ENCODE assay signal across 10 cellular contexts in the genomic region with DNA sequence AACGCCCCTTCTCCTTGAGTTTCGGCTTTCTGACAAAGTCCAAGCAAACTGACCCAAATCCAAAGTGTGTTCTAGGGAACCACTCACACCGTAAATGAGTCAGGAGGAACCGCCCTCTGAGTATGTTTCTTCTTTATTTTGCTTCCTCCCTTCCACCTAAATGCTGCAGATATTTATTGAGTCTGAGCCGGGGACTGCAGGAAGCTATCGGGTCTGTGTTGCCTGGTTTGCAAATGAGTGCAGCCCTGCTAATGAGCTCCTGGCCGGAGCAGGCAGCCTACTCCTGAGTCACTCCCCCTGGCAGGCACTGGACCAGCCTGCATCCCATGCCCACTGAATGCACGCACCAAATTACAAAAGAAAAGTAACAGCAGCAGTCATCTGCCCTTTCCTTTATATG.
DNase-seq lines count a peak whose midpoint lies in the region; ATAC-seq, FAIRE-seq and TF ChIP-seq lines count a peak whose summit lies in the region.
"Had no signal": no experiment of that assay in that cellular context is flagged by ENCODE, and none has a peak within 500 bp of the region (broad histone marks: within the 10 kb centered on the region; RNA-seq: fewer than 3 reads in every experiment).

No MANE protein-coding gene starts in this region.

- H3K9me3 ChIP-seq in right lobe of liver = no peaks in the 10 kb centered on the region
- H3K9me3 ChIP-seq in HepG2 (ENCODE audit: low read length) = no peaks in the 10 kb centered on the region
- H3K9me3 ChIP-seq in H1 (ENCODE audit: insufficient read depth in 2 of 2, low read depth in 1 of 2, low read length in 1 of 2) = no peaks in the 10 kb centered on the region
- no peaks in the 10 kb centered on the region for H3K9me3 ChIP-seq in mucosa of descending colon
- H3K9me3 ChIP-seq in upper lobe of right lung = no peaks in the 10 kb centered on the region

- no peak overlapping the region for H3K4ac ChIP-seq in H1 (replicated peaks; ENCODE audit: insufficient read length, low read depth, low read length)

- no peak overlapping the region for H2AFZ ChIP-seq in HepG2 (ENCODE audit: low read length)
- H2AFZ ChIP-seq in H1 (ENCODE audit: low read length) = no peak overlapping the region

- no peak overlapping the region for H3K4me3 ChIP-seq in right lobe of liver
- no peak overlapping the region for H3K4me3 ChIP-seq in HepG2 (replicated peaks in 1 of 3; ENCODE audit: insufficient read depth in 1 of 3, low read depth in 2 of 3, low read length in 3 of 3)
- H3K4me3 ChIP-seq in H1 (ENCODE audit: extremely low read depth in 1 of 4, insufficient read depth in 2 of 4, low read depth in 3 of 4, low read length in 4 of 4) = no peak overlapping the region
- no peak overlapping the region for H3K4me3 ChIP-seq in mucosa of descending colon
- no peak overlapping the region for H3K4me3 ChIP-seq in upper lobe of right lung
- no peak overlapping the region for H3K4me3 ChIP-seq in lower leg skin (ENCODE audit: low read depth, poor library complexity, severe bottlenecking)

- H3K79me1 ChIP-seq in H1 (ENCODE audit: low read depth, low read length) = peaks cover 13% of the 10 kb centered on the region

- no peak overlapping the region for H3K23ac ChIP-seq in H1 (ENCODE audit: insufficient read length)

- H3K18ac ChIP-seq in H1 (ENCODE audit: extremely low read depth, low read length) = no peak overlapping the region

- H2BK20ac ChIP-seq in H1 (ENCODE audit: low read length) = no peak overlapping the region

- no peak overlapping the region for H2BK120ac ChIP-seq in H1 (replicated peaks; ENCODE audit: low read depth, low read length)

- no peaks in the 10 kb centered on the region for H3K27me3 ChIP-seq in right lobe of liver
- peaks cover 0 to 28% of the 10 kb centered on the region in 2 experiments; a peak in 3 of 5 replicates for H3K27me3 ChIP-seq in HepG2 (ENCODE audit: control insufficient read depth in 1 of 2, insufficient read depth in 2 of 2, low read length in 2 of 2)
- H3K27me3 ChIP-seq in H1 (replicated peaks in 1 of 4; ENCODE audit: control insufficient read depth in 3 of 4, extremely low read depth in 1 of 4, insufficient read depth in 3 of 4, low read length in 3 of 4) = no peaks in the 10 kb centered on the region
- no peaks in the 10 kb centered on the region for H3K27me3 ChIP-seq in upper lobe of right lung

- ATAC-seq in right lobe of liver (peak; percentile 27 to 50 (median 32)), HepG2 (no peak), mucosa of descending colon (peak; percentile 42), upper lobe of right lung (peak; percentile 61), HG03521 (IDR thresholded peaks at IDR 0.05; ENCODE audit: unreplicated experiment) (no peak), HG02852 (IDR thresholded peaks at IDR 0.05; ENCODE audit: unreplicated experiment) (no peak)

- intact Hi-C loops in right lobe of liver (cut with DNase I) (no loop called here), HepG2 (cut with micrococcal nuclease; ENCODE audit: unreplicated experiment) (no loop called here), mucosa of descending colon (cut with DNase I, micrococcal nuclease) (no loop called here), upper lobe of right lung (cut with DNase I) (no loop called here), lower leg skin (cut with DNase I; ENCODE audit: low total_unique reads) (no loop called here)

- TF ChIP-seq CTCF in right lobe of liver (IDR thresholded peaks at IDR 0.05) (no peak), HepG2 (CRISPR knock-in tag; IDR thresholded peaks at IDR 0.05) (no peak), H1 (IDR thresholded peaks at IDR 0.05; ENCODE audit: control extremely low read depth in 1 of 3, insufficient read depth in 1 of 3, low read depth in 1 of 3, low read length in 3 of 3) (no peak), mucosa of descending colon (IDR thresholded peaks at IDR 0.05) (no peak), upper lobe of right lung (IDR thresholded peaks at IDR 0.05) (no peak), lower leg skin (IDR thresholded peaks at IDR 0.05) (no peak)

- H3K36me3 ChIP-seq in right lobe of liver = no peaks in the 10 kb centered on the region
- no peaks in the 10 kb centered on the region for H3K36me3 ChIP-seq in HepG2 (replicated peaks in 1 of 2; ENCODE audit: control insufficient read depth in 1 of 2, insufficient read depth in 2 of 2, low read length in 2 of 2)
- no peaks in the 10 kb centered on the region for H3K36me3 ChIP-seq in H1 (ENCODE audit: control insufficient read depth in 2 of 4, insufficient read depth in 4 of 4, low read length in 3 of 4)
- H3K36me3 ChIP-seq in mucosa of descending colon (ENCODE audit: low read depth) = no peaks in the 10 kb centered on the region
- no peaks in the 10 kb centered on the region for H3K36me3 ChIP-seq in upper lobe of right lung

- no peak for TF ChIP-seq RAD21 in HepG2 (CRISPR knock-in tag; IDR thresholded peaks at IDR 0.05)
- TF ChIP-seq RAD21 in H1 (IDR thresholded peaks at IDR 0.05 in 1 of 2, conservative IDR thresholded peaks at IDR 0.05 in 1 of 2; ENCODE audit: low read depth in 2 of 2, low read length in 2 of 2) = no peak

- FAIRE-seq in HepG2 (lab: Jason Lieb, UNC) = no peak
- no peak for FAIRE-seq in H1 (lab: Jason Lieb, UNC)

- 55% methylated on average over 4 of the region's 8 CpGs for WGBS in right lobe of liver (ENCODE audit: insufficient coverage, low coverage, low lambda C conversion rate, missing lambda C conversion rate)
- WGBS in HepG2 (ENCODE audit: low lambda C conversion rate) = 39% methylated on average over 8 of the region's 8 CpGs
- WGBS in H1 (ENCODE audit: extremely low coverage in 1 of 2, insufficient coverage in 1 of 2, insufficient read length in 1 of 2, insufficient replicate concordance in 2 of 2, low coverage in 1 of 2, low lambda C conversion rate in 2 of 2, missing lambda C conversion rate in 1 of 2), 2 experiments = 73% methylated on average over 8 of the region's 8 CpGs; no CpG with 5 or more reads in 1 of the 2 experiments
- WGBS in lower leg skin, 2 donors = 62 to 70% methylated on average over 8 of the region's 8 CpGs

- no peak overlapping the region for H4K91ac ChIP-seq in H1 (replicated peaks; ENCODE audit: insufficient read length, low read length)

- H3K9ac ChIP-seq in HepG2 (ENCODE audit: insufficient read depth, low read depth, low read length) = no peak overlapping the region
- H3K9ac ChIP-seq in H1 (replicated peaks in 1 of 4; ENCODE audit: extremely low read depth in 1 of 4, low read depth in 3 of 4, low read length in 3 of 4) = no peak overlapping the region

- peak overlapping the region in 1 of 3 donors; percentile 13 for H3K27ac ChIP-seq in right lobe of liver
- no peak overlapping the region for H3K27ac ChIP-seq in HepG2 (ENCODE audit: extremely low read length, insufficient read depth, low read length)
- no peak overlapping the region for H3K27ac ChIP-seq in H1 (ENCODE audit: low read depth, low read length)
- H3K27ac ChIP-seq in upper lobe of right lung = peak overlapping the region; percentile 66

- DNase-seq in right lobe of liver (peak in 1 of 3 donors; percentile 44), HepG2 (ENCODE audit: low spot score) (no peak), H1 (ENCODE audit: low read depth in 1 of 2, low spot score in 2 of 2) (no peak), mucosa of descending colon (no peak), upper lobe of right lung (no peak), lower leg skin (ENCODE audit: low spot score in 2 of 2) (no peak)
- DNase-seq: activated naive CD8-positive, alpha-beta T cell treated with anti-CD3 and anti-CD28 coated beads for 36 hours; stimulated activated CD4-positive, alpha-beta T cell treated with anti-CD3 and anti-CD28 coated beads, Interleukin-4, amount 100 ng/mL, for 1 hour had no signal

- no peak overlapping the region for H3K56ac ChIP-seq in H1 (replicated peaks; ENCODE audit: insufficient read length, low read depth, low read length)

- POLR2A ChIA-PET in HepG2 (lab: Yijun Ruan, JAX) = no interaction called here
- POLR2A ChIA-PET in H1 (lab: Charles Lee; ENCODE audit: partially characterized antibody) = no interaction called here

- TF ChIP-seq POLR2A in right lobe of liver (IDR thresholded peaks at IDR 0.05) = no peak
- no peak for TF ChIP-seq POLR2A in HepG2 (IDR thresholded peaks at IDR 0.05; ENCODE audit: insufficient read depth in 1 of 2, low read depth in 2 of 2, low read length in 2 of 2)
- TF ChIP-seq POLR2A in H1 (IDR thresholded peaks at IDR 0.05; ENCODE audit: control extremely low read depth in 1 of 2, low read depth in 2 of 2, low read length in 2 of 2) = no peak
- no peak for TF ChIP-seq POLR2A in lower leg skin (IDR thresholded peaks at IDR 0.05)

- no peak overlapping the region for H4K8ac ChIP-seq in H1 (ENCODE audit: extremely low read depth, insufficient read depth, low read length)

- H3K79me2 ChIP-seq in HepG2 (ENCODE audit: insufficient read depth, low read length) = no peaks in the 10 kb centered on the region
- H3K79me2 ChIP-seq in H1 (ENCODE audit: control insufficient read depth in 1 of 2, insufficient read depth in 2 of 2, low read length in 2 of 2) = peaks cover 0 to 2% of the 10 kb centered on the region in 2 experiments; a peak in 1 of 4 replicates

- H3K4me1 ChIP-seq in right lobe of liver (peaks cover 0 to 15% (median 0%) of the 10 kb centered on the region in 4 donors), HepG2 (ENCODE audit: insufficient read depth, low read length) (no peaks in the 10 kb centered on the region), H1 (replicated peaks in 1 of 4; ENCODE audit: control insufficient read depth in 3 of 4, insufficient read depth in 4 of 4, low read length in 3 of 4) (peaks cover 15 to 40% (median 29%) of the 10 kb centered on the region in 4 experiments), mucosa of descending colon (ENCODE audit: low read depth) (peaks cover 7% of the 10 kb centered on the region), upper lobe of right lung (peaks cover 17% of the 10 kb centered on the region)

- H2BK15ac ChIP-seq in H1 (ENCODE audit: low read length) = no peak overlapping the region

- TF ChIP-seq EP300 in HepG2 (IDR thresholded peaks at IDR 0.05; ENCODE audit: low read depth in 2 of 2, low read length in 2 of 2) (no peak), HepG2 (CRISPR knock-in tag; IDR thresholded peaks at IDR 0.05; ENCODE audit: borderline replicate concordance) (no peak), H1 (IDR thresholded peaks at IDR 0.05; ENCODE audit: borderline replicate concordance in 1 of 2, low read depth in 2 of 2, low read length in 2 of 2) (no peak)

- H4K5ac ChIP-seq in H1 (ENCODE audit: insufficient read length, low read depth, low read length) = no peak overlapping the region

- 0 out of 2 replicates have a peak overlapping the region, but pooled peaks have one; percentile 3 for H2BK5ac ChIP-seq in H1 (ENCODE audit: low read depth, low read length)

- no peak overlapping the region for H3K14ac ChIP-seq in H1 (ENCODE audit: insufficient read length)

- no peaks in the 10 kb centered on the region for H3K23me2 ChIP-seq in H1 (ENCODE audit: low read depth, low read length)

- H3K4me2 ChIP-seq in HepG2 (ENCODE audit: low read depth, low read length) (no peak overlapping the region), H1 (ENCODE audit: insufficient read depth in 1 of 2, low read depth in 2 of 2, low read length in 2 of 2) (peak overlapping the region in 1 of 2 experiments; percentile 8; a peak in 1 of 4 replicates)

- no peak overlapping the region for H2BK12ac ChIP-seq in H1 (ENCODE audit: low read depth, low read length)

- no peaks in the 10 kb centered on the region for H4K20me1 ChIP-seq in HepG2 (ENCODE audit: insufficient read depth, low read length)
- H4K20me1 ChIP-seq in H1 (replicated peaks in 1 of 2; ENCODE audit: control insufficient read depth in 1 of 2, insufficient read depth in 2 of 2, low read length in 2 of 2) = no peaks in the 10 kb centered on the region

- CTCF ChIA-PET in HepG2 (lab: Yijun Ruan, JAX; ENCODE audit: low intra/inter-chr PET ratio, low total read pairs) = no interaction called here
- CTCF ChIA-PET in H1 (lab: Charles Lee; ENCODE audit: partially characterized antibody) = interaction anchor here (1.6 kb wide), 1 partner anchor 163 kb away, joined by 3 read pairs; no protein-coding TSS in a partner anchor

- BruUV-seq in HepG2 (replicated peaks; lab: Mats Ljungman, UMichigan) = no TSS peak

- in situ Hi-C loops in HepG2 (cut with HindIII; ENCODE audit: extremely low pct_ligation_motif_present, low pct_unique_long_range_greater_than_20kb) = no loop called here

- H2AK5ac ChIP-seq in H1 (ENCODE audit: low read depth, low read length) = no peak overlapping the region

Comparison
In these comparisons a context has a peak if more than half of its experiments do, and no peak if none do; other contexts are left out.
1. ATAC-seq: peak in right lobe of liver (4 of 4), mucosa of descending colon (single experiment) and upper lobe of right lung (single experiment); none in HepG2 (single experiment), HG03521 (single experiment) and HG02852 (single experiment).